Comparison of ENCODE assay signal across 17 cellular contexts in the genomic region with DNA sequence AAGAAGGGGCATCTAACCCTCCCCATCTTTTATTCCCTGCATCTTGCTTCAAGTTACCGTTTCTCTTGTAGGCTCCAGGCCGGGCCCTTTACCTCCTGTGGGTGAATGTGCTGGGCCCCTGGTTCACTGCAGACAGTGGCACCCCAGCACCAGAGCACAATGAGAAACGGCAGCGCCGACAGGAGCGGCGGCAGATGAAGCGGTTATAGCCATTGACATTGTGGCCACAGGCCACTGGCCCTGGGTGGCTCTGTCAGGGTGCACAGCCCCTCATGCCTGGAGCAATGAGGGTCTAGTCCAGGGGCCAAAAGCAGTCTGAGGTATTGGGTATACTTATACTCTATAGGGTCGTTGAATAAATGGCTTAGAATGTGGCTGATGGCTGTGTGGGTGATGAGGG. TPM values are rescaled to one million over a fixed set of nuclear protein-coding genes. Genes with fewer than 3 reads are reported as not detected.
DNase-seq lines count a peak whose midpoint lies in the region; ATAC-seq and TF ChIP-seq lines count a peak whose summit lies in the region.
"Had no signal": no experiment of that assay in that cellular context is flagged by ENCODE, and none has a peak within 500 bp of the region (broad histone marks: within the 10 kb centered on the region; RNA-seq: fewer than 3 reads in every experiment).

No MANE protein-coding gene starts in this region.

- TF ChIP-seq CTCF in DND-41 (IDR thresholded peaks at IDR 0.05; ENCODE audit: borderline replicate concordance, extremely low read depth, low read length, poor library complexity, severe bottlenecking) (no peak), upper lobe of left lung (IDR thresholded peaks at IDR 0.05) (no peak)

- peak overlapping the region; percentile 43 for H3K27ac Mint-ChIP-seq in T-helper 1 cell treated with Interleukin-12 subunit alpha and Interleukin-12 subunit beta and Interleukin-4 antibody, amounts not matched to agents 30 μg/mL and 1 μg/mL, for 36 hours
- H3K27ac Mint-ChIP-seq in activated naive CD8-positive, alpha-beta T cell treated with anti-CD3 and anti-CD28 coated beads, Interleukin-2, amount 10 ng/mL, durations not matched to agents 7 days and 5 days: peak overlapping the region; percentile 14
- H3K27ac Mint-ChIP-seq in naive thymus-derived CD8-positive, alpha-beta T cell: peak overlapping the region in 3 of 10 donors; percentile 17 to 53 (median 22)

- no peak overlapping the region for H2AFZ ChIP-seq in DND-41 (ENCODE audit: low read depth, low read length)

- 0 out of 2 replicates have a peak overlapping the region, but pooled peaks have one; percentile 98 for H3K4me2 ChIP-seq in DND-41 (ENCODE audit: insufficient read depth, low read length)

- no peaks in the 10 kb centered on the region for H3K27me3 Mint-ChIP-seq in T-helper 1 cell treated with Interleukin-12 subunit alpha and Interleukin-12 subunit beta and Interleukin-4 antibody, amounts not matched to agents 30 μg/mL and 1 μg/mL, for 36 hours (ENCODE audit: low read depth)
- no peaks in the 10 kb centered on the region for H3K27me3 Mint-ChIP-seq in activated naive CD8-positive, alpha-beta T cell treated with anti-CD3 and anti-CD28 coated beads, Interleukin-2, amount 10 ng/mL, durations not matched to agents 7 days and 5 days
- H3K27me3 Mint-ChIP-seq in naive thymus-derived CD8-positive, alpha-beta T cell: no peaks in the 10 kb centered on the region

- H3K27me3 ChIP-seq in DND-41 (ENCODE audit: insufficient read depth, low read length, poor library complexity) (no peaks in the 10 kb centered on the region), upper lobe of left lung (no peaks in the 10 kb centered on the region)
- H3K27me3 ChIP-seq: upper lobe of right lung had no signal

- DNase-seq in T-helper 1 cell (no peak), DND-41 (no peak), NCI-H82 treated with DMSO at 0.1 percent for 48 hours (lab: John Stamatoyannopoulos, UW; ENCODE audit: unreplicated experiment) (no peak), upper lobe of left lung (no peak)
- no peak for DNase-seq in activated naive CD8-positive, alpha-beta T cell treated with anti-CD3 and anti-CD28 coated beads, Interleukin-2, amount 10 ng/mL, durations not matched to agents 7 days and 5 days
- DNase-seq in naive thymus-derived CD8-positive, alpha-beta T cell: peak in 1 of 10 donors; percentile 7
- DNase-seq in activated effector memory CD4-positive, alpha-beta T cell treated with anti-CD3 and anti-CD28 coated beads, Interleukin-2, amount 50 U/mL, for 16 hours: no peak
- DNase-seq: hippocampal formation, left colon, NCI-H2029, NCI-H524 treated with DMSO at 0.1 percent for 48 hours, PC-3, small intestine, upper lobe of right lung had no signal

- ATAC-seq in DND-41 (ENCODE audit: insufficient read depth, low read depth) (no peak), upper lobe of left lung (ENCODE audit: low FRiP score in 2 of 2) (no peak)
- ATAC-seq in activated naive CD8-positive, alpha-beta T cell treated with anti-CD3 and anti-CD28 coated beads, Interleukin-2, amount 10 ng/mL, durations not matched to agents 7 days and 5 days (ENCODE audit: low read depth): no peak
- ATAC-seq in naive thymus-derived CD8-positive, alpha-beta T cell: no peak
- ATAC-seq: left colon, PC-3, upper lobe of right lung had no signal

- H3K9me3 ChIP-seq in DND-41 (ENCODE audit: insufficient read depth, low read length, severe bottlenecking) (no peaks in the 10 kb centered on the region), upper lobe of left lung (no peaks in the 10 kb centered on the region)
- H3K9me3 ChIP-seq: upper lobe of right lung had no signal

- no peak for TF ChIP-seq EP300 in upper lobe of left lung (IDR thresholded peaks at IDR 0.05)

- 68 to 81% methylated on average over 3 to 9 of the region's 9 CpGs for WGBS in upper lobe of left lung, 2 donors

- H3K4me3 ChIP-seq in DND-41 (ENCODE audit: low read depth in 1 of 2, low read length in 2 of 2) (no peak overlapping the region), upper lobe of left lung (no peak overlapping the region)
- H3K4me3 ChIP-seq: SK-N-MC, upper lobe of right lung had no signal

- H3K9ac ChIP-seq in DND-41 (ENCODE audit: low read depth, low read length): no peak overlapping the region

- H3K4me1 Mint-ChIP-seq in T-helper 1 cell treated with Interleukin-12 subunit alpha and Interleukin-12 subunit beta and Interleukin-4 antibody, amounts not matched to agents 30 μg/mL and 1 μg/mL, for 36 hours (ENCODE audit: low read depth): peaks cover 35% of the 10 kb centered on the region
- H3K4me1 Mint-ChIP-seq in activated naive CD8-positive, alpha-beta T cell treated with anti-CD3 and anti-CD28 coated beads, Interleukin-2, amount 10 ng/mL, durations not matched to agents 7 days and 5 days: peaks cover 26% of the 10 kb centered on the region
- peaks cover 25 to 45% (median 43%) of the 10 kb centered on the region in 4 donors for H3K4me1 Mint-ChIP-seq in naive thymus-derived CD8-positive, alpha-beta T cell

- H3K27ac ChIP-seq in DND-41 (ENCODE audit: low read length) (no peak overlapping the region), upper lobe of left lung (no peak overlapping the region)
- H3K27ac ChIP-seq: C4-2B, SK-N-MC, upper lobe of right lung had no signal

- no peaks in the 10 kb centered on the region for H3K9me3 Mint-ChIP-seq in T-helper 1 cell treated with Interleukin-12 subunit alpha and Interleukin-12 subunit beta and Interleukin-4 antibody, amounts not matched to agents 30 μg/mL and 1 μg/mL, for 36 hours
- H3K9me3 Mint-ChIP-seq in activated naive CD8-positive, alpha-beta T cell treated with anti-CD3 and anti-CD28 coated beads, Interleukin-2, amount 10 ng/mL, durations not matched to agents 7 days and 5 days: no peaks in the 10 kb centered on the region
- H3K9me3 Mint-ChIP-seq in naive thymus-derived CD8-positive, alpha-beta T cell: no peaks in the 10 kb centered on the region

- peak overlapping the region; percentile 49 for H3K4me3 Mint-ChIP-seq in T-helper 1 cell treated with Interleukin-12 subunit alpha and Interleukin-12 subunit beta and Interleukin-4 antibody, amounts not matched to agents 30 μg/mL and 1 μg/mL, for 36 hours
- peak overlapping the region; percentile 28 for H3K4me3 Mint-ChIP-seq in activated naive CD8-positive, alpha-beta T cell treated with anti-CD3 and anti-CD28 coated beads, Interleukin-2, amount 10 ng/mL, durations not matched to agents 7 days and 5 days
- peak overlapping the region in 9 of 10 donors; percentile 22 to 100 (median 99) for H3K4me3 Mint-ChIP-seq in naive thymus-derived CD8-positive, alpha-beta T cell

- H3K79me2 ChIP-seq in DND-41 (ENCODE audit: insufficient read depth, low read length): peaks cover 28% of the 10 kb centered on the region

- H4K20me1 ChIP-seq in DND-41 (ENCODE audit: insufficient read depth, low read length): peaks cover 22% of the 10 kb centered on the region; the same call in 1 of the 2 replicates

- POLR2A ChIA-PET in activated naive CD8-positive, alpha-beta T cell treated with anti-CD3 and anti-CD28 coated beads, Interleukin-2, amount 10 ng/mL, durations not matched to agents 7 days and 5 days (lab: Charles Lee): interaction anchor here (10.3 kb wide), 1 partner anchor 17 kb away, joined by 130 read pairs; a partner anchor contains a TSS
- POLR2A ChIA-PET in naive thymus-derived CD8-positive, alpha-beta T cell (lab: Charles Lee): interaction anchor here (3.6 to 7.8 kb wide), 2 partner anchors 10 to 17 kb away, joined by 24 to 99 read pairs; a partner anchor contains a TSS

- H3K36me3 Mint-ChIP-seq in T-helper 1 cell treated with Interleukin-12 subunit alpha and Interleukin-12 subunit beta and Interleukin-4 antibody, amounts not matched to agents 30 μg/mL and 1 μg/mL, for 36 hours (ENCODE audit: low read depth): peaks cover 31% of the 10 kb centered on the region
- H3K36me3 Mint-ChIP-seq in activated naive CD8-positive, alpha-beta T cell treated with anti-CD3 and anti-CD28 coated beads, Interleukin-2, amount 10 ng/mL, durations not matched to agents 7 days and 5 days: peaks cover 11% of the 10 kb centered on the region
- peaks cover 0 to 29% (median 0%) of the 10 kb centered on the region in 3 donors for H3K36me3 Mint-ChIP-seq in naive thymus-derived CD8-positive, alpha-beta T cell

- H3K4me1 ChIP-seq in DND-41 (ENCODE audit: insufficient read depth, low read length) (peaks cover 33% of the 10 kb centered on the region), upper lobe of left lung (peaks cover 17 to 35% (median 23%) of the 10 kb centered on the region in 4 donors)

- peaks cover 55% of the 10 kb centered on the region for H3K36me3 ChIP-seq in DND-41 (ENCODE audit: insufficient read depth, low read length)
- peaks cover 45 to 60% (median 56%) of the 10 kb centered on the region in 4 donors for H3K36me3 ChIP-seq in upper lobe of left lung

- no peak for TF ChIP-seq POLR2A in upper lobe of left lung (IDR thresholded peaks at IDR 0.05)

RNA-seq across cellular contexts. Expression of a gene that starts 2.0 kb away (rescaled TPM):
- 10 to 100 TPM; 30.3 to 30.5 TPM for total RNA-seq in activated naive CD8-positive, alpha-beta T cell treated with anti-CD3 and anti-CD28 coated beads, Interleukin-2, amount 10 ng/mL, durations not matched to agents 7 days and 5 days
- 10 to 100 TPM; 40.0 to 40.2 TPM for total RNA-seq in naive thymus-derived CD8-positive, alpha-beta T cell
- 10 to 100 TPM; 65.3 to 88.4 (median 76.4) TPM for polyA plus RNA-seq in naive thymus-derived CD8-positive, alpha-beta T cell
- 10 to 100 TPM; 21.1 to 50.6 (median 48.5) TPM for total RNA-seq in upper lobe of left lung

RNA-seq across cellular contexts. Expression of a gene that starts 18.4 kb away (rescaled TPM):
- 10 to 100 TPM; 92.2 to 92.8 TPM for total RNA-seq in activated naive CD8-positive, alpha-beta T cell treated with anti-CD3 and anti-CD28 coated beads, Interleukin-2, amount 10 ng/mL, durations not matched to agents 7 days and 5 days
- 10 to 100 TPM; 34.5 to 47.3 TPM for total RNA-seq in naive thymus-derived CD8-positive, alpha-beta T cell
- 1 to 10 TPM; 1.6 to 3.0 (median 2.3) TPM for polyA plus RNA-seq in naive thymus-derived CD8-positive, alpha-beta T cell
- 100 to 1,000 TPM in 2 of 6 donors, 10 to 100 TPM in 4; 26.0 to 310 (median 91.0) TPM for total RNA-seq in upper lobe of left lung

RNA-seq across cellular contexts. Expression of a gene that starts 19.9 kb away (rescaled TPM):
- 1 to 10 TPM; 3.5 to 4.5 TPM for total RNA-seq in activated naive CD8-positive, alpha-beta T cell treated with anti-CD3 and anti-CD28 coated beads, Interleukin-2, amount 10 ng/mL, durations not matched to agents 7 days and 5 days
- total RNA-seq in naive thymus-derived CD8-positive, alpha-beta T cell: 1 to 10 TPM; 1.6 to 2.7 TPM
- polyA plus RNA-seq in naive thymus-derived CD8-positive, alpha-beta T cell: under 1 TPM; 0.04 to 0.20 (median 0.19) TPM
- total RNA-seq in upper lobe of left lung: 10 to 100 TPM in 1 of 6 donors, 1 to 10 TPM in 4, under 1 TPM in 1; 0.76 to 28.3 (median 4.1) TPM

RNA-seq across cellular contexts. Expression of a gene that starts 30.0 kb away (rescaled TPM):
- 1 to 10 TPM; 7.6 to 9.4 TPM for total RNA-seq in activated naive CD8-positive, alpha-beta T cell treated with anti-CD3 and anti-CD28 coated beads, Interleukin-2, amount 10 ng/mL, durations not matched to agents 7 days and 5 days
- 1 to 10 TPM; 5.0 to 5.6 TPM for total RNA-seq in naive thymus-derived CD8-positive, alpha-beta T cell
- not detected for polyA plus RNA-seq in naive thymus-derived CD8-positive, alpha-beta T cell
- total RNA-seq in upper lobe of left lung: 10 to 100 TPM; 17.4 to 26.2 (median 24.4) TPM

RNA-seq across cellular contexts. Expression of a gene that starts 37.0 kb away (rescaled TPM):
- 100 to 1,000 TPM; 105 to 114 TPM for total RNA-seq in activated naive CD8-positive, alpha-beta T cell treated with anti-CD3 and anti-CD28 coated beads, Interleukin-2, amount 10 ng/mL, durations not matched to agents 7 days and 5 days
- total RNA-seq in naive thymus-derived CD8-positive, alpha-beta T cell: 10 to 100 TPM; 86.3 to 87.1 TPM
- 10 to 100 TPM; 40.7 to 67.8 (median 63.4) TPM for polyA plus RNA-seq in naive thymus-derived CD8-positive, alpha-beta T cell
- total RNA-seq in upper lobe of left lung: 100 to 1,000 TPM in 1 of 6 donors, 10 to 100 TPM in 5; 55.7 to 124 (median 85.4) TPM

Comparison
In these comparisons a context has a peak if more than half of its experiments do, and no peak if none do; other contexts are left out.
1. H3K4me3 Mint-ChIP-seq: peak in every context shown above with its lines; median percentile 99 in naive thymus-derived CD8-positive, alpha-beta T cell; 49 in T-helper 1 cell treated with Interleukin-12 subunit alpha and Interleukin-12 subunit beta and Interleukin-4 antibody, amounts not matched to agents 30 μg/mL and 1 μg/mL, for 36 hours; 28 in activated naive CD8-positive, alpha-beta T cell treated with anti-CD3 and anti-CD28 coated beads, Interleukin-2, amount 10 ng/mL, durations not matched to agents 7 days and 5 days.